ENCODE assay signal across 8 cellular contexts in the genomic region with DNA sequence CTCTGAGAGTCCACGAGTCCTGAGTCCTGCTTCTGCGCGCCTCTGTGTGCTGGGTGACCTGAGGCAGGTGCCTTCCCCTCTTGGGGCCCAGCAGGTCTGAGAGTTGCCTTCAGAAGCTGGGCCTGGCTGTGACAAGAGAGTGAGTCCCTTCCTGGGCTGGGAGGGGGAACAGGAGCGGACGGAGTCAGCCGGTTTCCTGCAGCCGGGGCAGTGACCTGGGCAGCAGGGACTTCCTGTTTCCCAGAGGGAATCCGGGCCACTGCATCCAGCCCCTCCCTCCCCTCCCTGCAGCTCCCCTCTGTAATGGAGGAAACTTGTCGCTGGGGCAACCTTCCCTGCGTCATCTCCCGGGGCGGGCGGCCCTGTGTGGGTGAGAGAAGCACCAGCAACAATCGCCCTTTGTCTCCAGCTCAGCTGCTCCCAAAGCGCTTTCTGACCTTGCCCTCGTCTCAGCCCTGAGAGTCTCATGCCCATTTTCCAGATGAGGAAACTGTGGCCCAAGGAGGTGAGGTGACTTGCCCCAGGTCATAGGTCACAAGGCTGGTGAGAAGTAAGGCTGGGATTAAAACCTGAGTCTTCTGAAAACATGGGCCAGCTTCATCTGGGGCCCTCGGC.
DNase-seq lines count a peak whose midpoint lies in the region; ATAC-seq, FAIRE-seq and TF ChIP-seq lines count a peak whose summit lies in the region.

No MANE protein-coding gene starts in this region.

- no peaks in the 10 kb centered on the region for H3K4me1 ChIP-seq in rectal smooth muscle tissue (ENCODE audit: control insufficient read depth, insufficient read depth, low read length)

- TF ChIP-seq POLR2A in H54 (IDR thresholded peaks at IDR 0.05; ENCODE audit: low read depth, low read length), result 0 out of 2 replicates have a peak, but pooled peaks have one; percentile 8

- no peaks in the 10 kb centered on the region for H3K9me3 Mint-ChIP-seq in activated naive CD4-positive, alpha-beta T cell treated with anti-CD3 and anti-CD28 coated beads, Interleukin-2, amount 50 U/mL, for 72 hours

- H3K9ac ChIP-seq in rectal smooth muscle tissue (ENCODE audit: low read length), result no peak overlapping the region

- no peaks in the 10 kb centered on the region for H3K36me3 ChIP-seq in rectal smooth muscle tissue (ENCODE audit: control insufficient read depth, insufficient read depth, low read length)

- FAIRE-seq in H54 (lab: Jason Lieb, UNC), result peak; percentile 57

- H3K4me3 ChIP-seq in rectal smooth muscle tissue (ENCODE audit: low read length), result no peak overlapping the region

- H3K27me3 ChIP-seq in rectal smooth muscle tissue (ENCODE audit: control insufficient read depth, insufficient read depth, low read length), result no peaks in the 10 kb centered on the region

- H3K36me3 Mint-ChIP-seq in activated naive CD4-positive, alpha-beta T cell treated with anti-CD3 and anti-CD28 coated beads, Interleukin-2, amount 50 U/mL, for 72 hours, result no peaks in the 10 kb centered on the region

- no peak for ATAC-seq in HG03571 (IDR thresholded peaks at IDR 0.05; ENCODE audit: unreplicated experiment)
- ATAC-seq in activated naive CD4-positive, alpha-beta T cell treated with anti-CD3 and anti-CD28 coated beads, Interleukin-2, amount 50 U/mL, for 72 hours, result no peak
- no peak for ATAC-seq in GM18517 (IDR thresholded peaks at IDR 0.05; ENCODE audit: unreplicated experiment)
- no peak for ATAC-seq in GM21723 (IDR thresholded peaks at IDR 0.05; ENCODE audit: unreplicated experiment)

- DNase-seq in H54 (ENCODE audit: insufficient read length, low spot score), result peak; percentile 90
- peak; percentile 49 to 78 for DNase-seq in hippocampal formation (lab: John Stamatoyannopoulos, UW)
- DNase-seq in activated naive CD4-positive, alpha-beta T cell treated with anti-CD3 and anti-CD28 coated beads, Interleukin-2, amount 50 U/mL, for 72 hours (ENCODE audit: low spot score in 2 of 2), result no peak

- H3K27ac ChIP-seq in angular gyrus (ENCODE audit: low read depth, low read length) (peak overlapping the region; percentile 76), rectal smooth muscle tissue (ENCODE audit: low read depth, low read length) (peak overlapping the region; percentile 35)

- H3K27ac Mint-ChIP-seq in activated naive CD4-positive, alpha-beta T cell treated with anti-CD3 and anti-CD28 coated beads, Interleukin-2, amount 50 U/mL, for 72 hours, result no peak overlapping the region

Comparison
In these comparisons a context has a peak if more than half of its experiments do, and no peak if none do; other contexts are left out.
1. DNase-seq: peak in H54 (single experiment) and hippocampal formation (2 of 2); none in activated naive CD4-positive, alpha-beta T cell treated with anti-CD3 and anti-CD28 coated beads, Interleukin-2, amount 50 U/mL, for 72 hours (0 of 2).